Comparison of ENCODE assay signal across 8 cellular contexts in the genomic region with DNA sequence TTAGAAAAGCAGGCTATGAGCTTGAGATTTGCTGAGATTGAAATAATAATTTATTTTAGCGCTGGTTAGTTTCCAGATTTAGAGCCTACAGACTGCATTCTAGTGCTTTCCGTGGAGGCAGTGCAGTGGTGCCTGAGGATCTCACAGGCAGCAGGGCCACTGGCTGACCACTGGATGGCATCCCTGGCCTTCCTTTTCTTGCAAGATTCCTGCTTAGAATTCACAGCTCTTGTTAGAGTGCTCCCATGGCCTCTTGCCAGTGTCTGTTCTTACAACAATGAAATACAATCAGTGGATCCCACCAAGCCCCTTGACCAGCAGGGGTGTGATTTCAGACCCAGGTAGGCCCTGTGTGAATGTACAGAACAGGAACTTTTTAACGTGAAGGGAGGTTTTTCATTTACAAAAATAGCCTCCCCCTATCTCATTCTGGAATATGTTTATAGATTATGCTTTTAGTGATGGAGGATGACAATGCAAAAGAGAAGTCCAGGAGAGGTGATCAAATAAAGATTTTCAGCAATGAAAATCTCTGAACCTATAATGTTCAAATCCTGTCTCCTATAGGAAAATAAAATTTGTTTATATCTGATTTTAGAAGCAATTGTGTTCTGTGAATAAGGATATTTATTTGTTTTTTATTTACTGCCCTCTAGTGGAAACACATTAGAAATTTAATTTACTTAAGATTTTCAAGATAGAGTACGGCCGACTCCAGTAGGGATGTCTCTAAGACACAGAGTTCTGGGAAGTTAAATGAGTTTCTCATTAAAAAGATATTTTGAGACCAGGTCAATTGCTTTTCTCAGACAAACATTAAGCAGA.
DNase-seq lines count a peak whose midpoint lies in the region; ATAC-seq and TF ChIP-seq lines count a peak whose summit lies in the region.

No MANE protein-coding gene starts in this region.

- H3K36me3 ChIP-seq in GM06990 (ENCODE audit: control insufficient read depth, insufficient read depth, low read length) (no peaks in the 10 kb centered on the region), colonic mucosa (no peaks in the 10 kb centered on the region), neuronal stem cell (replicated peaks in 1 of 2; ENCODE audit: control insufficient read depth in 2 of 2, insufficient read depth in 2 of 2, low read length in 2 of 2) (no peaks in the 10 kb centered on the region), tibial artery (no peaks in the 10 kb centered on the region)

- H3K9ac ChIP-seq in colonic mucosa (ENCODE audit: low read depth in 2 of 2, low read length in 2 of 2), result no peak overlapping the region
- H3K9ac ChIP-seq in neuronal stem cell (ENCODE audit: low read depth, low read length, poor library complexity), result no peak overlapping the region

- H3K4ac ChIP-seq in neuronal stem cell (ENCODE audit: low read length), result no peak overlapping the region

- H3K23ac ChIP-seq in neuronal stem cell (ENCODE audit: low read depth, low read length, poor library complexity), result no peak overlapping the region

- WGBS in neuronal stem cell (ENCODE audit: extremely low coverage in 2 of 2, insufficient read length in 2 of 2, insufficient replicate concordance in 1 of 2), 2 donors, result no CpG with 5 or more reads among the region's 5 CpGs

- H3K14ac ChIP-seq in neuronal stem cell (ENCODE audit: low read length), result no peak overlapping the region

- no peaks in the 10 kb centered on the region for H3K4me1 ChIP-seq in colonic mucosa
- no peaks in the 10 kb centered on the region for H3K4me1 ChIP-seq in neuronal stem cell (ENCODE audit: control insufficient read depth in 2 of 2, insufficient read depth in 1 of 2, low read depth in 1 of 2, low read length in 2 of 2)
- H3K4me1 ChIP-seq in tibial artery, result no peaks in the 10 kb centered on the region

- H2AK5ac ChIP-seq in neuronal stem cell (ENCODE audit: low read depth, low read length), result no peak overlapping the region

- H3K27ac ChIP-seq in colonic mucosa (no peak overlapping the region), neuronal stem cell (replicated peaks; ENCODE audit: low read length) (no peak overlapping the region), tibial artery (no peak overlapping the region)

- no peaks in the 10 kb centered on the region for H3K79me1 ChIP-seq in neuronal stem cell (ENCODE audit: low read depth, low read length)

- intact Hi-C loops in colonic mucosa (cut with DNase I), result loop anchor here (10.0 kb wide), 1 partner anchor 123 kb away; no protein-coding TSS in a partner anchor
- intact Hi-C loops in tibial artery (cut with DNase I; ENCODE audit: low total_unique reads), result no loop called here
- intact Hi-C loops in left ventricle myocardium superior (cut with micrococcal nuclease), result no loop called here

- DNase-seq in GM06990 (ENCODE audit: extremely low read depth, insufficient read length) (no peak), NCI-H345 (lab: John Stamatoyannopoulos, UW) (peak; percentile 30), colonic mucosa (no peak), neuronal stem cell (ENCODE audit: low spot score) (peak; percentile 35), NCI-H1048 (lab: John Stamatoyannopoulos, UW) (no peak), tibial artery (no peak), left ventricle myocardium superior (no peak)
- no peak for DNase-seq in activated effector memory CD4-positive, alpha-beta T cell treated with anti-CD3 and anti-CD28 coated beads, Interleukin-2, amount 50 U/mL, for 16 hours

- no peak overlapping the region for H4K8ac ChIP-seq in neuronal stem cell (ENCODE audit: low read depth, low read length)

- no peak overlapping the region for H2AFZ ChIP-seq in neuronal stem cell (ENCODE audit: low read length)

- no peak overlapping the region for H2BK15ac ChIP-seq in neuronal stem cell (ENCODE audit: low read length)

- H2BK12ac ChIP-seq in neuronal stem cell (ENCODE audit: low read length), result no peak overlapping the region

- H3K4me3 ChIP-seq in GM06990 (replicated peaks; ENCODE audit: low read depth, low read length) (no peak overlapping the region), colonic mucosa (no peak overlapping the region), neuronal stem cell (ENCODE audit: low read length in 2 of 2) (no peak overlapping the region), tibial artery (no peak overlapping the region)

- no peak for ATAC-seq in left ventricle myocardium superior

- no peak overlapping the region for H2BK120ac ChIP-seq in neuronal stem cell (ENCODE audit: low read depth, low read length)

- no peak overlapping the region for H3K18ac ChIP-seq in neuronal stem cell (ENCODE audit: low read length)

- H4K91ac ChIP-seq in neuronal stem cell (ENCODE audit: low read depth, low read length, poor library complexity), result no peak overlapping the region

- H3K27me3 ChIP-seq in GM06990 (replicated peaks; ENCODE audit: control insufficient read depth, insufficient read depth, low read length) (no peaks in the 10 kb centered on the region), colonic mucosa (no peaks in the 10 kb centered on the region), neuronal stem cell (ENCODE audit: control insufficient read depth in 3 of 3, insufficient read depth in 3 of 3, low read depth in 1 of 3, low read length in 3 of 3) (no peaks in the 10 kb centered on the region), tibial artery (no peaks in the 10 kb centered on the region)

- no peak overlapping the region for H2BK5ac ChIP-seq in neuronal stem cell (ENCODE audit: low read length)

- TF ChIP-seq CTCF in GM06990 (IDR thresholded peaks at IDR 0.05; ENCODE audit: insufficient read depth, low read length, poor library complexity, severe bottlenecking) (peak; percentile 18), colonic mucosa (IDR thresholded peaks at IDR 0.05) (peak; percentile 15), tibial artery (IDR thresholded peaks at IDR 0.05) (no peak)

- no peak overlapping the region for H3K4me2 ChIP-seq in neuronal stem cell (ENCODE audit: insufficient read depth, low read length, poor library complexity, severe bottlenecking)

- no peaks in the 10 kb centered on the region for H3K9me3 ChIP-seq in colonic mucosa
- H3K9me3 ChIP-seq in neuronal stem cell (replicated peaks in 1 of 2; ENCODE audit: control insufficient read depth in 2 of 2, insufficient read depth in 1 of 2, low read depth in 1 of 2, low read length in 2 of 2), result no peaks in the 10 kb centered on the region
- no peaks in the 10 kb centered on the region for H3K9me3 ChIP-seq in tibial artery

Comparison
In these comparisons a context has a peak if more than half of its experiments do, and no peak if none do; other contexts are left out.
1. DNase-seq: peak in NCI-H345 (single experiment) and neuronal stem cell (single experiment); none in GM06990 (single experiment), colonic mucosa (single experiment), NCI-H1048 (single experiment), tibial artery (0 of 2), activated effector memory CD4-positive, alpha-beta T cell treated with anti-CD3 and anti-CD28 coated beads, Interleukin-2, amount 50 U/mL, for 16 hours (single experiment) and left ventricle myocardium superior (single experiment).
2. CTCF ChIP-seq: peak in GM06990 (single experiment) and colonic mucosa (single experiment); none in tibial artery (0 of 2).